10 cellular contexts compared by ENCODE assay signal in genomic region chrX:10617964-10618342, GRCh38. TPM values are rescaled to one million over a fixed set of nuclear protein-coding genes. Genes with fewer than 3 reads are reported as not detected.
DNase-seq lines count a peak whose midpoint lies in the region; ATAC-seq and TF ChIP-seq lines count a peak whose summit lies in the region.
"Had no signal": no experiment of that assay in that cellular context is flagged by ENCODE, and none has a peak within 500 bp of the region (broad histone marks: within the 10 kb centered on the region; RNA-seq: fewer than 3 reads in every experiment).

No MANE protein-coding gene starts in this region.

- no peak for ATAC-seq in thoracic aorta (ENCODE audit: insufficient number of reproducible peaks, low FRiP score, low read depth)

- 0% methylated on average over 2 of the region's 3 CpGs for WGBS in SK-N-SH (ENCODE audit: low lambda C conversion rate)

- H3K4me3 ChIP-seq in SK-N-SH (ENCODE audit: low read depth in 2 of 2, low read length in 1 of 2): peak overlapping the region; percentile 38 to 65; a peak in 2 of 4 replicates
- H3K4me3 ChIP-seq in iPS-11a (ENCODE audit: low read depth, low read length): peak overlapping the region; percentile 66
- H3K4me3 ChIP-seq in thoracic aorta: peak overlapping the region; percentile 73

- DNase-seq in NCI-H1417 (lab: John Stamatoyannopoulos, UW) (peak in 2 of 3 experiments; percentile 21 to 31), NCI-H1417 treated with DMSO at 0.1 percent for 48 hours (lab: John Stamatoyannopoulos, UW) (no peak), SK-N-SH (peak; percentile 11), thoracic aorta (ENCODE audit: low spot score) (no peak), C1 segment of cervical spinal cord (lab: John Stamatoyannopoulos, UW) (no peak), posterior vena cava (ENCODE audit: low spot score) (no peak)
- no peak for DNase-seq in activated CD4-positive, CD25-positive, alpha-beta regulatory T cell (lab: John Stamatoyannopoulos, UW)
- DNase-seq: naive B cell had no signal

- H3K9me2 ChIP-seq in SK-N-SH: no peaks in the 10 kb centered on the region

- H3K4me2 ChIP-seq in SK-N-SH: peak overlapping the region; percentile 82

- H3K36me3 ChIP-seq in SK-N-SH (replicated peaks in 1 of 2; ENCODE audit: control insufficient read depth in 1 of 2, insufficient read depth in 2 of 2, low read length in 1 of 2): no peaks in the 10 kb centered on the region
- H3K36me3 ChIP-seq in thoracic aorta: no peaks in the 10 kb centered on the region
- H3K36me3 ChIP-seq: ascending aorta had no signal

- TF ChIP-seq CTCF in SK-N-SH (IDR thresholded peaks at IDR 0.05) (no peak), thoracic aorta (IDR thresholded peaks at IDR 0.05) (no peak)

- TF ChIP-seq EP300 in SK-N-SH (IDR thresholded peaks at IDR 0.05; ENCODE audit: borderline replicate concordance in 1 of 2, low read depth in 1 of 2, low read length in 1 of 2): no peak

- H3K27me3 ChIP-seq in SK-N-SH (ENCODE audit: insufficient read depth) (peaks cover 13% of the 10 kb centered on the region; the same call in 1 of the 2 replicates), thoracic aorta (replicated peaks; ENCODE audit: insufficient read depth) (no peaks in the 10 kb centered on the region)
- H3K27me3 ChIP-seq: ascending aorta had no signal

- H3K9me3 ChIP-seq in SK-N-SH: no peaks in the 10 kb centered on the region
- H3K9me3 ChIP-seq in thoracic aorta: no peaks in the 10 kb centered on the region
- H3K9me3 ChIP-seq: ascending aorta had no signal

- no peak overlapping the region for H2AFZ ChIP-seq in SK-N-SH (ENCODE audit: low read depth)

- TF ChIP-seq RAD21 in SK-N-SH (IDR thresholded peaks at IDR 0.05; ENCODE audit: low read length): no peak

- peaks cover 11% of the 10 kb centered on the region; the same call in 1 of the 2 replicates for H3K79me2 ChIP-seq in SK-N-SH (ENCODE audit: insufficient read depth)

- H3K9ac ChIP-seq in SK-N-SH: no peak overlapping the region

- H3K27ac ChIP-seq in SK-N-SH (ENCODE audit: low read depth in 2 of 2, low read length in 1 of 2) (no peak overlapping the region), thoracic aorta (no peak overlapping the region)
- H3K27ac ChIP-seq: ascending aorta had no signal

- intact Hi-C loops in posterior vena cava (cut with DNase I): no loop called here

- POLR2A ChIA-PET in SK-N-SH (lab: Yijun Ruan, JAX): interaction anchor here (0.6 kb wide), 1 partner anchor 315 kb away, joined by 4 read pairs; no protein-coding TSS in a partner anchor

- H3F3A ChIP-seq in SK-N-SH (replicated peaks; ENCODE audit: insufficient read depth): no peaks in the 10 kb centered on the region

- no peaks in the 10 kb centered on the region for H4K20me1 ChIP-seq in SK-N-SH (ENCODE audit: insufficient read depth)

- H3K4me1 ChIP-seq in SK-N-SH (ENCODE audit: control insufficient read depth in 1 of 2, insufficient read depth in 2 of 2, low read depth in 1 of 2, low read length in 1 of 2): peaks cover 0 to 4% of the 10 kb centered on the region in 2 experiments; a peak in 3 of 4 replicates
- H3K4me1 ChIP-seq in thoracic aorta (ENCODE audit: control insufficient read depth in 1 of 2, low read depth in 2 of 2): peaks cover 0 to 29% of the 10 kb centered on the region in 2 donors

- CTCF ChIA-PET in SK-N-SH (lab: Yijun Ruan, JAX): interaction anchor here (1.1 to 6.0 kb wide), 3 partner anchors 15 to 429 kb away, joined by 3 to 69 read pairs (median 3); no protein-coding TSS in a partner anchor

TF ChIP-seq in SK-N-SH, 30 proteins besides CTCF, POLR2A, EP300 and RAD21:
- TF ChIP-seq RCOR1 (IDR thresholded peaks at IDR 0.05; ENCODE audit: low read length): no peak
- TF ChIP-seq MAX (IDR thresholded peaks at IDR 0.05; ENCODE audit: low read depth): 0 out of 2 replicates have a peak, but pooled peaks have one; percentile 23
- TF ChIP-seq FOSL2 (IDR thresholded peaks at IDR 0.05; ENCODE audit: borderline replicate concordance, low read depth): 0 out of 2 replicates have a peak, but pooled peaks have one; percentile 24
- peak; percentile 54 for TF ChIP-seq PBX3 (IDR thresholded peaks at IDR 0.05)
- no peak for TF ChIP-seq TEAD4 (IDR thresholded peaks at IDR 0.05; ENCODE audit: borderline replicate concordance, insufficient read depth)
- peak; percentile 34; the same call in 1 of the 2 replicates for TF ChIP-seq TCF12 (IDR thresholded peaks at IDR 0.05)
- TF ChIP-seq SIN3A (IDR thresholded peaks at IDR 0.05; ENCODE audit: borderline replicate concordance, low read depth, low read length): no peak
- no peak for TF ChIP-seq NRF1 (IDR thresholded peaks at IDR 0.05; ENCODE audit: low read depth, low read length)

RNA-seq across cellular contexts. Expression of gene MID1, which starts 2.4 kb away (rescaled TPM):
- polyA plus RNA-seq in SK-N-SH (2012; rRNA removed): 8.5 and 10.4 TPM in 2 replicates
- 5.3 and 5.8 TPM in 2 replicates for polyA plus RNA-seq in SK-N-SH (2012; cell fraction: cytosol; rRNA removed)
- polyA plus RNA-seq in SK-N-SH (2012; cell fraction: nucleus; rRNA removed): 20.1 and 27.9 TPM in 2 replicates
- total RNA-seq in thoracic aorta (10 to 100 TPM; 37.0 to 37.7 TPM), posterior vena cava (10 to 100 TPM; 22.2 to 36.5 TPM)

Comparison
In these comparisons a context has a peak if more than half of its experiments do, and no peak if none do; other contexts are left out.
1. DNase-seq: peak in NCI-H1417 (2 of 3) and SK-N-SH (single experiment); none in NCI-H1417 treated with DMSO at 0.1 percent for 48 hours (single experiment), thoracic aorta (single experiment), C1 segment of cervical spinal cord (0 of 14), posterior vena cava (single experiment) and activated CD4-positive, CD25-positive, alpha-beta regulatory T cell (0 of 4).
2. Peak in every context shown above with its lines, with median percentiles within 50 percentile points of each other: H3K4me3 ChIP-seq.